Comparison of ENCODE assay signal across 8 cellular contexts in genomic region chr1:245156736-245157505, GRCh38. TPM values are rescaled to one million over a fixed set of nuclear protein-coding genes. Genes with fewer than 3 reads are reported as not detected.
A peak's percentile ranks its signal among the peaks of the same experiment; 100 is the strongest.
DNase-seq lines count a peak whose midpoint lies in the region; ATAC-seq, FAIRE-seq and TF ChIP-seq lines count a peak whose summit lies in the region.

No MANE protein-coding gene starts in this region.

- no TSS peak for BruUV-seq in HepG2 (replicated peaks; lab: Mats Ljungman, UMichigan)

- no peaks in the 10 kb centered on the region for H3K9me3 ChIP-seq in HepG2 (ENCODE audit: low read length)
- H3K9me3 ChIP-seq in thymus (ENCODE audit: control insufficient read depth) = no peaks in the 10 kb centered on the region

- peak overlapping the region; percentile 55 for H3K4me3 Mint-ChIP-seq in activated CD8-positive, alpha-beta memory T cell treated with anti-CD3 and anti-CD28 coated beads, Interleukin-2, amount 10 ng/mL, durations not matched to agents 7 days and 5 days

- no peaks in the 10 kb centered on the region for H4K20me1 ChIP-seq in HepG2 (ENCODE audit: insufficient read depth, low read length)

- H3K27me3 ChIP-seq in HepG2 (ENCODE audit: control insufficient read depth in 1 of 2, insufficient read depth in 2 of 2, low read length in 2 of 2) (peaks cover 15 to 60% of the 10 kb centered on the region in 2 experiments), thymus (ENCODE audit: control insufficient read depth, insufficient read depth) (peaks cover 51% of the 10 kb centered on the region)

- no peak for TF ChIP-seq RAD21 in HepG2 (CRISPR knock-in tag; IDR thresholded peaks at IDR 0.05)

- TF ChIP-seq EP300 in HepG2 (IDR thresholded peaks at IDR 0.05; ENCODE audit: low read depth in 2 of 2, low read length in 2 of 2) (no peak), HepG2 (CRISPR knock-in tag; IDR thresholded peaks at IDR 0.05; ENCODE audit: borderline replicate concordance) (no peak)

- H3K4me3 ChIP-seq in astrocyte of the spinal cord (ENCODE audit: low read depth, low read length) (peak overlapping the region; percentile 89), HepG2 (replicated peaks in 1 of 3; ENCODE audit: insufficient read depth in 1 of 3, low read depth in 2 of 3, low read length in 3 of 3) (peak overlapping the region; percentile 51 to 73 (median 57); a peak in 5 of 6 replicates), thymus (ENCODE audit: low read length) (peak overlapping the region; percentile 58)

- H3K9ac ChIP-seq in HepG2 (ENCODE audit: insufficient read depth, low read depth, low read length) = no peak overlapping the region

- intact Hi-C loops in HepG2 (cut with micrococcal nuclease; ENCODE audit: unreplicated experiment) = loop anchor here (1.0 to 10.0 kb wide), 3 partner anchors 120 to 958 kb away; no protein-coding TSS in a partner anchor

- TF ChIP-seq POLR2A in HepG2 (IDR thresholded peaks at IDR 0.05; ENCODE audit: insufficient read depth in 1 of 2, low read depth in 2 of 2, low read length in 2 of 2) = no peak

- no peak overlapping the region for H2AFZ ChIP-seq in HepG2 (ENCODE audit: low read length)

- no peaks in the 10 kb centered on the region for H3K36me3 Mint-ChIP-seq in activated CD8-positive, alpha-beta memory T cell treated with anti-CD3 and anti-CD28 coated beads, Interleukin-2, amount 10 ng/mL, durations not matched to agents 7 days and 5 days

- 3% methylated on average over 10 of the region's 44 CpGs for whole genome bisulfite sequencing in HepG2 (ENCODE audit: low lambda C conversion rate)
- WGBS in thymus = 4% methylated on average over 44 of the region's 44 CpGs

- H3K27ac Mint-ChIP-seq in activated CD8-positive, alpha-beta memory T cell treated with anti-CD3 and anti-CD28 coated beads, Interleukin-2, amount 10 ng/mL, durations not matched to agents 7 days and 5 days = no peak overlapping the region

- peaks cover 38% of the 10 kb centered on the region for H3K4me1 ChIP-seq in HepG2 (ENCODE audit: insufficient read depth, low read length)
- H3K4me1 ChIP-seq in thymus (ENCODE audit: control insufficient read depth, insufficient read depth, low read length) = peaks cover 29% of the 10 kb centered on the region

- H3K79me2 ChIP-seq in HepG2 (ENCODE audit: insufficient read depth, low read length) = no peaks in the 10 kb centered on the region

- TF ChIP-seq CTCF in astrocyte of the spinal cord (IDR thresholded peaks at IDR 0.05; ENCODE audit: low read depth, low read length) = no peak
- no peak for TF ChIP-seq CTCF in HepG2 (CRISPR knock-in tag; IDR thresholded peaks at IDR 0.05)

- ATAC-seq in activated CD8-positive, alpha-beta memory T cell treated with anti-CD3 and anti-CD28 coated beads, Interleukin-2, amount 10 ng/mL, durations not matched to agents 7 days and 5 days = no peak
- ATAC-seq in HepG2 (peak; percentile 35), GM19324 (IDR thresholded peaks at IDR 0.05; ENCODE audit: low FRiP score, unreplicated experiment) (no peak)

- CTCF ChIA-PET in activated CD8-positive, alpha-beta memory T cell treated with anti-CD3 and anti-CD28 coated beads, Interleukin-2, amount 10 ng/mL, durations not matched to agents 7 days and 5 days (lab: Charles Lee) = interaction anchor here (0.6 to 3.7 kb wide), 14 partner anchors 9 to 1339 kb away, joined by 3 to 20 read pairs (median 4); no protein-coding TSS in a partner anchor
- CTCF ChIA-PET in HepG2 (lab: Yijun Ruan, JAX; ENCODE audit: low intra/inter-chr PET ratio, low total read pairs) = interaction anchor here (2.4 kb wide), 1 partner anchor 120 kb away, joined by 10 read pairs; no protein-coding TSS in a partner anchor

- H3K4me2 ChIP-seq in HepG2 (ENCODE audit: low read depth, low read length) = peak overlapping the region; percentile 85

- DNase-seq in activated CD8-positive, alpha-beta memory T cell treated with anti-CD3 and anti-CD28 coated beads, Interleukin-2, amount 10 ng/mL, durations not matched to agents 7 days and 5 days = no peak
- DNase-seq in activated CD8-positive, alpha-beta memory T cell treated with anti-CD3 and anti-CD28 coated beads for 24 hours = no peak
- DNase-seq in NCI-H146 treated with DMSO at 0.1 percent for 48 hours (lab: John Stamatoyannopoulos, UW; ENCODE audit: unreplicated experiment) (peak; percentile 89), astrocyte of the spinal cord (ENCODE audit: low read depth, low spot score) (peak; percentile 57), HepG2 (ENCODE audit: low spot score) (peak; percentile 65), cortex of kidney (lab: John Stamatoyannopoulos, UW) (no peak)

- in situ Hi-C loops in astrocyte of the spinal cord (cut with HindIII; ENCODE audit: low sequenced_read_pairs) (no loop called here), HepG2 (cut with HindIII; ENCODE audit: extremely low pct_ligation_motif_present, low pct_unique_long_range_greater_than_20kb) (loop anchor here (5.0 to 25.0 kb wide), 3 partner anchors 120 to 1330 kb away; no protein-coding TSS in a partner anchor)

- POLR2A ChIA-PET in HepG2 (lab: Yijun Ruan, JAX) = no interaction called here

- H3K27ac ChIP-seq in HepG2 (ENCODE audit: extremely low read length, insufficient read depth, low read length) = no peak overlapping the region
- no peak overlapping the region for H3K27ac ChIP-seq in thymus (ENCODE audit: low read depth)

- FAIRE-seq in HepG2 (lab: Jason Lieb, UNC) = peak; percentile 46

- no peaks in the 10 kb centered on the region for H3K36me3 ChIP-seq in HepG2 (replicated peaks in 1 of 2; ENCODE audit: control insufficient read depth in 1 of 2, insufficient read depth in 2 of 2, low read length in 2 of 2)
- no peaks in the 10 kb centered on the region for H3K36me3 ChIP-seq in thymus (ENCODE audit: control insufficient read depth, insufficient read depth)

- H3K9me3 Mint-ChIP-seq in activated CD8-positive, alpha-beta memory T cell treated with anti-CD3 and anti-CD28 coated beads, Interleukin-2, amount 10 ng/mL, durations not matched to agents 7 days and 5 days (ENCODE audit: low read depth) = peaks cover 2% of the 10 kb centered on the region

- peaks cover 63% of the 10 kb centered on the region for H3K27me3 Mint-ChIP-seq in activated CD8-positive, alpha-beta memory T cell treated with anti-CD3 and anti-CD28 coated beads, Interleukin-2, amount 10 ng/mL, durations not matched to agents 7 days and 5 days

- H3K4me1 Mint-ChIP-seq in activated CD8-positive, alpha-beta memory T cell treated with anti-CD3 and anti-CD28 coated beads, Interleukin-2, amount 10 ng/mL, durations not matched to agents 7 days and 5 days = peaks cover 27% of the 10 kb centered on the region

TF ChIP-seq in HepG2, 621 proteins besides CTCF, POLR2A, EP300 and RAD21 (continues in another document):
- TF ChIP-seq FOXM1 (CRISPR knock-in tag; IDR thresholded peaks at IDR 0.05) (no peak), ZNF572 (CRISPR knock-in tag; IDR thresholded peaks at IDR 0.05) (no peak), SAFB2 (CRISPR knock-in tag; IDR thresholded peaks at IDR 0.05; ENCODE audit: borderline replicate concordance, low read depth) (no peak), AHR (CRISPR knock-in tag; IDR thresholded peaks at IDR 0.05) (no peak), ZBTB7A (CRISPR knock-in tag; IDR thresholded peaks at IDR 0.05) (no peak), HMG20B (CRISPR knock-in tag; conservative IDR thresholded peaks at IDR 0.05) (peak; percentile 90), TBX3 (IDR thresholded peaks at IDR 0.05; ENCODE audit: borderline replicate concordance) (peak; percentile 93; the same call in 1 of the 2 replicates), MED1 (CRISPR knock-in tag; IDR thresholded peaks at IDR 0.05) (no peak), HBP1 (CRISPR knock-in tag; IDR thresholded peaks at IDR 0.05; ENCODE audit: low read depth) (no peak)

RNA-seq across cellular contexts. Expression of gene KIF26B, which starts 2.1 kb away (rescaled TPM):
- total RNA-seq in activated CD8-positive, alpha-beta memory T cell treated with anti-CD3 and anti-CD28 coated beads, Interleukin-2, amount 10 ng/mL, durations not matched to agents 7 days and 5 days = under 1 TPM in 1 of 2 experiments, not detected in 1; 0.28 TPM
- total RNA-seq in HepG2 (2016; rRNA removed; fragmentation: Illumina TruSeq; extraction: Trizol) = 0.03 and 0.09 TPM in 2 replicates
- 0.20 TPM in 1 of 2 replicates, not detected in the other for total RNA-seq in HepG2 (2016; cell fraction: cytosol; rRNA removed; fragmentation: Illumina TruSeq; extraction: Trizol; ENCODE audit: low read depth)
- total RNA-seq in HepG2 (2016; cell fraction: insoluble cytoplasmic fraction; rRNA removed; fragmentation: Illumina TruSeq; extraction: Trizol) = 0.06 and 0.07 TPM in 2 replicates
- total RNA-seq in HepG2 (2016; cell fraction: membrane; rRNA removed; fragmentation: Illumina TruSeq; extraction: Trizol) = 0.09 and 0.10 TPM in 2 replicates
- 0.06 and 0.09 TPM in 2 replicates for total RNA-seq in HepG2 (2016; cell fraction: nucleus; rRNA removed; fragmentation: Illumina TruSeq; extraction: Trizol)
- polyA plus RNA-seq in HepG2 (2011; rRNA removed) = 0.08 and 0.09 TPM in 2 replicates
- polyA plus RNA-seq in HepG2 (2011; cell fraction: cytosol; rRNA removed) = 0.03 and 0.05 TPM in 2 replicates
- polyA plus RNA-seq in HepG2 (2011; cell fraction: nucleus; rRNA removed) = 0.39 and 0.78 TPM in 2 replicates
- polyA plus RNA-seq in HepG2 (2012) = 0.23 and 0.25 TPM in 2 replicates
- polyA plus RNA-seq in HepG2 (2016; cell fraction: cytosol; fragmentation: Illumina TruSeq; extraction: Trizol; ENCODE audit: low read depth) = not detected in 2 replicates
- 0.10 TPM in 1 of 2 replicates, not detected in the other for polyA plus RNA-seq in HepG2 (2016; cell fraction: insoluble cytoplasmic fraction; fragmentation: Illumina TruSeq; extraction: Trizol; ENCODE audit: low read depth)
- polyA plus RNA-seq in HepG2 (2016; cell fraction: membrane; fragmentation: Illumina TruSeq; extraction: Trizol; ENCODE audit: low read depth) = not detected in 2 replicates
- 0.15 TPM in 1 of 2 replicates, not detected in the other for polyA plus RNA-seq in HepG2 (2016; cell fraction: nucleus; fragmentation: Illumina TruSeq; extraction: Trizol; ENCODE audit: insufficient read depth, low read depth)
- 0.02 and 0.26 TPM in 2 replicates for polyA minus RNA-seq in HepG2 (2011; rRNA and poly(A)+ RNA removed; ENCODE audit: low replicate concordance)
- polyA minus RNA-seq in HepG2 (2011; cell fraction: cytosol; rRNA and poly(A)+ RNA removed) = 0.09 and 0.20 TPM in 2 replicates
- 0.39 and 1.2 TPM in 2 replicates for polyA minus RNA-seq in HepG2 (2011; cell fraction: nucleus; rRNA and poly(A)+ RNA removed)
- polyA plus RNA-seq in thymus = 0.43 TPM

Comparison
In these comparisons a context has a peak if more than half of its experiments do, and no peak if none do; other contexts are left out.
1. DNase-seq: peak in NCI-H146 treated with DMSO at 0.1 percent for 48 hours (single experiment), astrocyte of the spinal cord (single experiment) and HepG2 (single experiment); none in activated CD8-positive, alpha-beta memory T cell treated with anti-CD3 and anti-CD28 coated beads, Interleukin-2, amount 10 ng/mL, durations not matched to agents 7 days and 5 days (single experiment), activated CD8-positive, alpha-beta memory T cell treated with anti-CD3 and anti-CD28 coated beads for 24 hours (single experiment) and cortex of kidney (single experiment).
2. Peak in every context shown above with its lines, with median percentiles within 50 percentile points of each other: H3K4me3 ChIP-seq.